Comparison of ENCODE assay signal across 8 cellular contexts in the genomic region with DNA sequence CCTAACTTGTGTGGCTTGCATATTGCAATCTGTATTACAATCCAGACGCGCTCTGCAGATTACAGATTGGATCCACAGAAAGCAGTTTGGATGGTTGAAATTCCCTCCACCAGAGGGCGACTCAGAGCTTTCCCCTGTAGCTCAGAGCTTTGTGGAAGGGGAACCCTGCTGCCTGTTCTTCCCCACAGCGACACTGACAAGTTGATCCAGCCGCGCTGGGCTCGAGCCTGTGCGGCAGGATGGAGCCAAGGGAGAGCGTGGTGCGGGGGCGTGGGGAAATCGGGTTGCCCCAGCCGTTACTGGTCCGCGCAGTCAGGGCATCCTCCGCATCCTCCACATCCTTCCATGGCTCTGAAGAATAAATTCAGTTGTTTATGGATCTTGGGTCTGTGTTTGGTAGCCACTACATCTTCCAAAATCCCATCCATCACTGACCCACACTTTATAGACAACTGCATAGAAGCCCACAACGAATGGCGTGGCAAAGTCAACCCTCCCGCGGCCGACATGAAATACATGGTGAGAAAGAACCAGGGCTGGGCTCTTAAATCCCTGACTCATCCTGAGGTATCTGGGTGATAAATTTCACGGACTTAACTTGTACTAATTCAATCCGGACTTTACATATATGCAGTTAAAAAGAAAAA.
DNase-seq lines count a peak whose midpoint lies in the region; ATAC-seq and TF ChIP-seq lines count a peak whose summit lies in the region.

A gene with protein sequence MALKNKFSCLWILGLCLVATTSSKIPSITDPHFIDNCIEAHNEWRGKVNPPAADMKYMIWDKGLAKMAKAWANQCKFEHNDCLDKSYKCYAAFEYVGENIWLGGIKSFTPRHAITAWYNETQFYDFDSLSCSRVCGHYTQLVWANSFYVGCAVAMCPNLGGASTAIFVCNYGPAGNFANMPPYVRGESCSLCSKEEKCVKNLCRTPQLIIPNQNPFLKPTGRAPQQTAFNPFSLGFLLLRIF (plus strand): TSS at position 287 of the 647 bp plus-strand sequence. CDS start 59 bp downstream, at position 346.

- ATAC-seq in HG02623 (IDR thresholded peaks at IDR 0.05; ENCODE audit: unreplicated experiment), result peak; percentile 59

- DNase-seq in NCI-H1436 (lab: John Stamatoyannopoulos, UW), result peak; percentile 38
- no peak for DNase-seq in NCI-H1436 treated with DMSO at 0.1 percent for 48 hours (lab: John Stamatoyannopoulos, UW)
- DNase-seq in NCI-H1105 (lab: John Stamatoyannopoulos, UW), result peak; percentile 79
- peak; percentile 71 for DNase-seq in central memory CD4-positive, alpha-beta T cell
- DNase-seq in iris pigment epithelial cell (ENCODE audit: low read depth), result peak; percentile 85
- DNase-seq in stimulated activated CD4-positive, alpha-beta T cell treated with anti-CD3 and anti-CD28 coated beads, Interleukin-12 subunit alpha, Interleukin-12 subunit beta, amount 100 ng/mL, for 4 hours, result peak; percentile 78

- TF ChIP-seq CTCF in WI38 (IDR thresholded peaks at IDR 0.05; ENCODE audit: low read depth, low read length), result peak; percentile 60; the same call in 1 of the 2 replicates

- peak within 1 kb of the TSS; percentile 65 for H3K4me3 ChIP-seq in WI38 (ENCODE audit: low read depth, low read length)
